Comparison of ENCODE assay signal across 9 cellular contexts in genomic region chr4:183249854-183250253, GRCh38.
DNase-seq lines count a peak whose midpoint lies in the region; ATAC-seq lines count a peak whose summit lies in the region.
"Had no signal": no experiment of that assay in that cellular context is flagged by ENCODE, and none has a peak within 500 bp of the region (broad histone marks: within the 10 kb centered on the region; RNA-seq: fewer than 3 reads in every experiment).

No MANE protein-coding gene starts in this region.

- no peaks in the 10 kb centered on the region for H3K27me3 ChIP-seq in naive thymus-derived CD4-positive, alpha-beta T cell (ENCODE audit: control insufficient read depth in 2 of 2, insufficient read depth in 2 of 2, low read length in 2 of 2)

- no peak overlapping the region for H3K27ac ChIP-seq in naive thymus-derived CD4-positive, alpha-beta T cell (ENCODE audit: low read depth, low read length)
- H3K27ac ChIP-seq: SK-N-MC had no signal

- peak; percentile 63 for DNase-seq in DMS53 (lab: John Stamatoyannopoulos, UW)
- DNase-seq in NCI-H2196 treated with DMSO at 0.1 percent for 48 hours (lab: John Stamatoyannopoulos, UW; ENCODE audit: unreplicated experiment): peak; percentile 9
- peak; percentile 63 for DNase-seq in dedifferentiated amniotic fluid mesenchymal stem cell (ENCODE audit: extremely low spot score)
- DNase-seq in naive thymus-derived CD4-positive, alpha-beta T cell: peak in 4 of 9 donors; percentile 3 to 19 (median 18)
- no peak for DNase-seq in NK-92 (lab: John Stamatoyannopoulos, UW; ENCODE audit: unreplicated experiment)
- no peak for DNase-seq in activated CD4-positive, CD25-positive, alpha-beta regulatory T cell treated with anti-CD3 and anti-CD28 coated beads, Interleukin-2, amount 50 U/mL, for 72 hours
- no peak for DNase-seq in HuH-7.5 (ENCODE audit: low spot score)

- H3K27ac Mint-ChIP-seq in naive thymus-derived CD4-positive, alpha-beta T cell: no peak overlapping the region

- H3K4me1 Mint-ChIP-seq in naive thymus-derived CD4-positive, alpha-beta T cell: no peaks in the 10 kb centered on the region

- H3K9me3 ChIP-seq in naive thymus-derived CD4-positive, alpha-beta T cell (ENCODE audit: control insufficient read depth in 2 of 3, low read length in 3 of 3): no peaks in the 10 kb centered on the region

- H3K4me1 ChIP-seq in naive thymus-derived CD4-positive, alpha-beta T cell (ENCODE audit: control insufficient read depth in 2 of 2, insufficient read depth in 2 of 2, low read length in 2 of 2): no peaks in the 10 kb centered on the region

- no peaks in the 10 kb centered on the region for H3K36me3 ChIP-seq in naive thymus-derived CD4-positive, alpha-beta T cell (ENCODE audit: control insufficient read depth in 2 of 3, insufficient read depth in 3 of 3, low read length in 3 of 3)

- peak; percentile 63 for ATAC-seq in GM21576 (IDR thresholded peaks at IDR 0.05; ENCODE audit: unreplicated experiment)
- peak; percentile 47 for ATAC-seq in naive thymus-derived CD4-positive, alpha-beta T cell

- peaks cover 0 to 5% (median 0%) of the 10 kb centered on the region in 5 donors for H3K27me3 Mint-ChIP-seq in naive thymus-derived CD4-positive, alpha-beta T cell

- H3K36me3 Mint-ChIP-seq in naive thymus-derived CD4-positive, alpha-beta T cell: peaks cover 0 to 4% (median 0%) of the 10 kb centered on the region in 5 donors

- H3K4me3 Mint-ChIP-seq in naive thymus-derived CD4-positive, alpha-beta T cell: no peak overlapping the region

- no peaks in the 10 kb centered on the region for H3K9me3 Mint-ChIP-seq in naive thymus-derived CD4-positive, alpha-beta T cell

- intact Hi-C loops in naive thymus-derived CD4-positive, alpha-beta T cell (cut with micrococcal nuclease): loop anchor here in 1 of 2 donors (1.0 kb wide), 2 partner anchors 177 to 312 kb away; no protein-coding TSS in a partner anchor

- POLR2A ChIA-PET in naive thymus-derived CD4-positive, alpha-beta T cell (lab: Charles Lee): no interaction called here

- CTCF ChIA-PET in naive thymus-derived CD4-positive, alpha-beta T cell (lab: Charles Lee): interaction anchor here (0.5 to 3.2 kb wide), 8 partner anchors 10 to 312 kb away, joined by 3 to 24 read pairs (median 6); partner anchors contain the start of gene WWC2

- no peak overlapping the region for H3K4me3 ChIP-seq in naive thymus-derived CD4-positive, alpha-beta T cell (ENCODE audit: low read length)
- H3K4me3 ChIP-seq: SK-N-MC had no signal

Comparison
In these comparisons a context has a peak if more than half of its experiments do, and no peak if none do; other contexts are left out.
1. DNase-seq: peak in DMS53 (single experiment), NCI-H2196 treated with DMSO at 0.1 percent for 48 hours (single experiment) and dedifferentiated amniotic fluid mesenchymal stem cell (single experiment); none in NK-92 (single experiment), activated CD4-positive, CD25-positive, alpha-beta regulatory T cell treated with anti-CD3 and anti-CD28 coated beads, Interleukin-2, amount 50 U/mL, for 72 hours (single experiment) and HuH-7.5 (single experiment).